In the genomic region with DNA sequence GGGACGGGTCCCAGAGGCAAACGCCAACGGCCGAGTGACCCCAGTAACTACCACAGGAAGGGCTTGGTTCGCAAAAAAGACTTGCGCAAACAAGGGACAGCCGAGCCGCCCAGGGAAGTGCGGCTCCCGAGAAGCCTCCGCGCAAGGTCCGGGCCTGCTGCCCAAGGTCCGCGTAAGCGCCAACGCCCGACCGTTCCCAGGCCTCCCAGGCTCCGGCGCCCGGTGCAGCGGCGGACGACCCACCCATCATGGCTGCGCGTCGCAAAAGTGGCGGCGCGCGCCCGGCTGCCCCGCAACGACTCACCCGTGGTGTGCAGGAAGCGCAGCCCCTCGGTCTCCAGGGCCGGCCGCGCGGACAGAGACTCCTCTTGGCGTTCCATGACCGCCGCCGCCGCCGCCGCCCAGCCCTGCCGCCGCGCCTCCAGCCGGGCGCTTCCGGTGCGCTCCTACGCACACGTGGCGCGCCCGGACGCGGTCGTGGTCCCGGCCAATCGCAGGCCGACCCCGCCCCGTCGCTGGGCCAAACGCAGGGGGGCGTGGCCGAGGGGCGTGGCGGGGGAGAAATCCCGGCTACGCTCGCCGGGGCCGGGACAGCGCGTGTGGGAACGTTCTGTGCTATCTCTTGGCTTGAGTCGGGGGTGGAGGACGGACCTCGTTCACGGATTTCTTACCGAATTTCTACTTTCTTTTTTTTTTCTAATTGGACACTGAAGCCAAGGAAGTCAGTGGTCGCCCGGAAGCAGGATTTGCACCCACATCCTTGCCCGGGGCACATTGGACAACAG, we compare ENCODE assay signal across 8 cellular contexts. TPM values are rescaled to one million over a fixed set of nuclear protein-coding genes. Genes with fewer than 3 reads are reported as not detected.
DNase-seq lines count a peak whose midpoint lies in the region; ATAC-seq, FAIRE-seq and TF ChIP-seq lines count a peak whose summit lies in the region.

SELENOS (minus strand) TSS at position 448 of the 785 bp plus-strand sequence; CDS start at position 380, 68 bp downstream.

- no peak within 1 kb of the TSS for H3K27ac ChIP-seq in ectodermal cell (ENCODE audit: insufficient read depth, low read depth, low read length, poor library complexity, severe bottlenecking)
- H3K27ac ChIP-seq in lung (ENCODE audit: low read depth in 1 of 2, low read length in 1 of 2), result peak within 1 kb of the TSS; percentile 87 to 93

- ATAC-seq in HG03439 (IDR thresholded peaks at IDR 0.05; ENCODE audit: unreplicated experiment) (peak; percentile 84), lung (ENCODE audit: insufficient read depth, low FRiP score) (peak; percentile 100)

- H3K27me3 ChIP-seq in ectodermal cell (ENCODE audit: control insufficient read depth, insufficient read depth, low read length, poor library complexity, severe bottlenecking) (no peaks in the 10 kb centered on the region), lung (ENCODE audit: control insufficient read depth, insufficient read depth) (no peaks in the 10 kb centered on the region)

- H3K4me1 ChIP-seq in ectodermal cell (ENCODE audit: control insufficient read depth, insufficient read depth, low read length), result no peaks in the 10 kb centered on the region
- no peaks in the 10 kb centered on the region for H3K4me1 ChIP-seq in lung (ENCODE audit: control insufficient read depth in 2 of 2, insufficient read depth in 2 of 2, low read length in 2 of 2)

- TF ChIP-seq CTCF in lung (IDR thresholded peaks at IDR 0.05; ENCODE audit: control extremely low read depth, extremely low read depth), result no peak

- peaks cover 41% of the 10 kb centered on the region for H3K36me3 ChIP-seq in ectodermal cell (ENCODE audit: control insufficient read depth, insufficient read depth, low read length)
- H3K36me3 ChIP-seq in lung (ENCODE audit: control insufficient read depth in 2 of 2, insufficient read depth in 2 of 2, low read length in 2 of 2), result peaks cover 27 to 44% of the 10 kb centered on the region in 2 donors

- peak; percentile 45 for FAIRE-seq in GM19239 (lab: Jason Lieb, UNC)

- DNase-seq in C1 segment of cervical spinal cord (lab: John Stamatoyannopoulos, UW) (peak; percentile 3 to 89 (median 70)), GM19239 (ENCODE audit: insufficient read length, low spot score) (peak; percentile 78), NCI-H774 (lab: John Stamatoyannopoulos, UW) (peak; percentile 85), lung (ENCODE audit: low spot score) (peak; percentile 88)
- DNase-seq in activated CD8-positive, alpha-beta memory T cell treated with anti-CD3 and anti-CD28 coated beads for 1 hour (ENCODE audit: extremely low read depth in 1 of 2, low read depth in 1 of 2), result peak; percentile 57 to 86
- peak; percentile 77 to 85 (median 79) for DNase-seq in stimulated activated CD4-positive, alpha-beta T cell treated with anti-CD3 and anti-CD28 coated beads, TNF-alpha, amount 100 ng/mL, for 4 hours (ENCODE audit: low read depth in 3 of 3)

- WGBS in ectodermal cell, 2 experiments, result 1% methylated on average over 91 of the region's 91 CpGs
- WGBS in lung, 2 donors, result 0 to 1% methylated on average over 73 to 91 of the region's 91 CpGs

- peak within 1 kb of the TSS; percentile 66 for H3K4me3 ChIP-seq in ectodermal cell (ENCODE audit: insufficient read depth, low read depth, low read length)
- peak within 1 kb of the TSS; percentile 86 for H3K4me3 ChIP-seq in lung

- H3K9me3 ChIP-seq in ectodermal cell (ENCODE audit: control insufficient read depth, low read length) (no peaks in the 10 kb centered on the region), lung (ENCODE audit: control insufficient read depth in 2 of 2, insufficient read depth in 1 of 2, low read length in 1 of 2) (no peaks in the 10 kb centered on the region)

RNA-seq across cellular contexts. Expression of gene SELENOS, which starts in this region (rescaled TPM):
- 38.6 TPM for polyA plus RNA-seq in ectodermal cell (2013, experiment 1 of 4)
- 37.0 TPM for polyA plus RNA-seq in ectodermal cell (2013, experiment 2 of 4)
- 39.1 TPM for polyA plus RNA-seq in ectodermal cell (2013, experiment 3 of 4)
- polyA plus RNA-seq in ectodermal cell (2013, experiment 4 of 4), result 44.3 TPM
- 10 to 100 TPM; 41.7 to 84.1 TPM for total RNA-seq in lung
- polyA plus RNA-seq in lung, result 100 to 1,000 TPM in 1 of 2 donors, 10 to 100 TPM in 1; 79.8 to 158 TPM
